10 cellular contexts compared by ENCODE assay signal in genomic region chr18:57447154-57447621, GRCh38. TPM values are rescaled to one million over a fixed set of nuclear protein-coding genes. Genes with fewer than 3 reads are reported as not detected.
DNase-seq lines count a peak whose midpoint lies in the region; ATAC-seq and TF ChIP-seq lines count a peak whose summit lies in the region.
"Had no signal": no experiment of that assay in that cellular context is flagged by ENCODE, and none has a peak within 500 bp of the region (broad histone marks: within the 10 kb centered on the region; RNA-seq: fewer than 3 reads in every experiment).

No MANE protein-coding gene starts in this region.

- H3K4me1 ChIP-seq in esophagus muscularis mucosa, result no peaks in the 10 kb centered on the region
- H3K4me1 ChIP-seq in esophagus squamous epithelium, result no peaks in the 10 kb centered on the region

- CTCF ChIA-PET in activated CD4-positive, alpha-beta memory T cell treated with anti-CD3 and anti-CD28 coated beads for 36 hours (lab: Charles Lee), result no interaction called here
- CTCF ChIA-PET in activated CD4-positive, alpha-beta memory T cell treated with anti-CD3 and anti-CD28 coated beads, Interleukin-2, amount 10 ng/mL, durations not matched to agents 7 days and 5 days (lab: Charles Lee), result no interaction called here
- CTCF ChIA-PET in GM10248 (lab: Yijun Ruan, JAX), result interaction anchor here (1.0 to 2.9 kb wide), 9 partner anchors 9 to 744 kb away, joined by 3 to 13 read pairs (median 5); no protein-coding TSS in a partner anchor

- H3K4me3 ChIP-seq in esophagus muscularis mucosa (no peak overlapping the region), esophagus squamous epithelium (no peak overlapping the region)

- POLR2A ChIA-PET in activated CD4-positive, alpha-beta memory T cell treated with anti-CD3 and anti-CD28 coated beads for 36 hours (lab: Charles Lee), result no interaction called here
- POLR2A ChIA-PET in activated CD4-positive, alpha-beta memory T cell treated with anti-CD3 and anti-CD28 coated beads, Interleukin-2, amount 10 ng/mL, durations not matched to agents 7 days and 5 days (lab: Charles Lee), result no interaction called here
- POLR2A ChIA-PET in GM10248 (lab: Yijun Ruan, JAX), result no interaction called here

- TF ChIP-seq POLR2A in esophagus muscularis mucosa (IDR thresholded peaks at IDR 0.05; ENCODE audit: low read depth), result no peak
- no peak for TF ChIP-seq POLR2A in esophagus squamous epithelium (IDR thresholded peaks at IDR 0.05)

- WGBS in esophagus muscularis mucosa, result 11% methylated on average over 14 of the region's 14 CpGs
- 18 to 19% methylated on average over 9 to 12 of the region's 14 CpGs for WGBS in esophagus squamous epithelium, 2 donors

- no peak overlapping the region for H3K27ac Mint-ChIP-seq in activated CD4-positive, alpha-beta memory T cell treated with anti-CD3 and anti-CD28 coated beads for 36 hours
- no peak overlapping the region for H3K27ac Mint-ChIP-seq in activated CD4-positive, alpha-beta memory T cell treated with anti-CD3 and anti-CD28 coated beads, Interleukin-2, amount 10 ng/mL, durations not matched to agents 7 days and 5 days
- peak overlapping the region; percentile 67 for H3K27ac Mint-ChIP-seq in progenitor cell of endocrine pancreas

- no peak for ATAC-seq in stimulated activated naive CD8-positive, alpha-beta T cell treated with anti-CD3 and anti-CD28 coated beads, Interleukin-15, Interleukin-2, amounts not matched to agents 100 U/mL and 50 U/mL, for 24 hours

- no peaks in the 10 kb centered on the region for H3K36me3 Mint-ChIP-seq in activated CD4-positive, alpha-beta memory T cell treated with anti-CD3 and anti-CD28 coated beads for 36 hours
- H3K36me3 Mint-ChIP-seq in activated CD4-positive, alpha-beta memory T cell treated with anti-CD3 and anti-CD28 coated beads, Interleukin-2, amount 10 ng/mL, durations not matched to agents 7 days and 5 days (ENCODE audit: low read depth), result no peaks in the 10 kb centered on the region
- H3K36me3 Mint-ChIP-seq in progenitor cell of endocrine pancreas (ENCODE audit: insufficient read depth), result peaks cover 19% of the 10 kb centered on the region

- H3K4me1 Mint-ChIP-seq in activated CD4-positive, alpha-beta memory T cell treated with anti-CD3 and anti-CD28 coated beads for 36 hours (ENCODE audit: low read depth), result no peaks in the 10 kb centered on the region
- no peaks in the 10 kb centered on the region for H3K4me1 Mint-ChIP-seq in activated CD4-positive, alpha-beta memory T cell treated with anti-CD3 and anti-CD28 coated beads, Interleukin-2, amount 10 ng/mL, durations not matched to agents 7 days and 5 days
- H3K4me1 Mint-ChIP-seq in progenitor cell of endocrine pancreas (ENCODE audit: low read depth), result peaks cover 70% of the 10 kb centered on the region

- peaks cover 0 to 94% (median 17%) of the 10 kb centered on the region in 4 donors for H3K27me3 ChIP-seq in esophagus muscularis mucosa
- H3K27me3 ChIP-seq in esophagus squamous epithelium, result peaks cover 0 to 92% (median 5%) of the 10 kb centered on the region in 4 donors

- no peaks in the 10 kb centered on the region for H3K9me3 Mint-ChIP-seq in activated CD4-positive, alpha-beta memory T cell treated with anti-CD3 and anti-CD28 coated beads for 36 hours
- H3K9me3 Mint-ChIP-seq in activated CD4-positive, alpha-beta memory T cell treated with anti-CD3 and anti-CD28 coated beads, Interleukin-2, amount 10 ng/mL, durations not matched to agents 7 days and 5 days, result no peaks in the 10 kb centered on the region
- no peaks in the 10 kb centered on the region for H3K9me3 Mint-ChIP-seq in progenitor cell of endocrine pancreas (ENCODE audit: low read depth)

- no peaks in the 10 kb centered on the region for H3K36me3 ChIP-seq in esophagus muscularis mucosa
- H3K36me3 ChIP-seq in esophagus squamous epithelium, result no peaks in the 10 kb centered on the region

- intact Hi-C loops in activated CD4-positive, alpha-beta memory T cell treated with anti-CD3 and anti-CD28 coated beads for 36 hours (cut with micrococcal nuclease), result loop anchor here (10.0 kb wide), 1 partner anchor 662 kb away; no protein-coding TSS in a partner anchor
- intact Hi-C loops in esophagus muscularis mucosa (cut with DNase I), result no loop called here
- intact Hi-C loops in esophagus squamous epithelium (cut with DNase I), result no loop called here

- peaks cover 55% of the 10 kb centered on the region for H3K27me3 Mint-ChIP-seq in activated CD4-positive, alpha-beta memory T cell treated with anti-CD3 and anti-CD28 coated beads for 36 hours
- peaks cover 33% of the 10 kb centered on the region for H3K27me3 Mint-ChIP-seq in activated CD4-positive, alpha-beta memory T cell treated with anti-CD3 and anti-CD28 coated beads, Interleukin-2, amount 10 ng/mL, durations not matched to agents 7 days and 5 days
- no peaks in the 10 kb centered on the region for H3K27me3 Mint-ChIP-seq in progenitor cell of endocrine pancreas

- peak; percentile 25 for DNase-seq in activated CD4-positive, alpha-beta memory T cell treated with anti-CD3 and anti-CD28 coated beads for 36 hours
- no peak for DNase-seq in activated CD4-positive, alpha-beta memory T cell treated with anti-CD3 and anti-CD28 coated beads, Interleukin-2, amount 10 ng/mL, durations not matched to agents 7 days and 5 days
- DNase-seq in NCI-H69 (lab: John Stamatoyannopoulos, UW) (peak; percentile 84), esophagus muscularis mucosa (ENCODE audit: extremely low spot score) (peak; percentile 53), progenitor cell of endocrine pancreas (ENCODE audit: low spot score, unreplicated experiment) (peak; percentile 84), esophagus squamous epithelium (lab: John Stamatoyannopoulos, UW) (no peak), GM10248 (ENCODE audit: extremely low spot score) (no peak)
- no peak for DNase-seq in stimulated activated naive CD8-positive, alpha-beta T cell treated with anti-CD3 and anti-CD28 coated beads, Interleukin-15, Interleukin-2, amounts not matched to agents 100 U/mL and 50 U/mL, for 24 hours
- DNase-seq: NCI-H2029 treated with DMSO at 0.1 percent for 48 hours had no signal

- TF ChIP-seq CTCF in esophagus muscularis mucosa (IDR thresholded peaks at IDR 0.05), result no peak
- peak; percentile 33 for TF ChIP-seq CTCF in progenitor cell of endocrine pancreas (IDR thresholded peaks at IDR 0.05; ENCODE audit: unreplicated experiment)
- TF ChIP-seq CTCF in esophagus squamous epithelium (IDR thresholded peaks at IDR 0.05), result no peak
- no peak for TF ChIP-seq CTCF in GM10248 (IDR thresholded peaks at IDR 0.05; ENCODE audit: control extremely low read depth, extremely low read depth, low read depth, missing control alignments)

- H3K27ac ChIP-seq in esophagus muscularis mucosa (replicated peaks in 1 of 4), result no peak overlapping the region
- no peak overlapping the region for H3K27ac ChIP-seq in esophagus squamous epithelium

- H3K4me3 Mint-ChIP-seq in activated CD4-positive, alpha-beta memory T cell treated with anti-CD3 and anti-CD28 coated beads for 36 hours, result no peak overlapping the region
- H3K4me3 Mint-ChIP-seq in activated CD4-positive, alpha-beta memory T cell treated with anti-CD3 and anti-CD28 coated beads, Interleukin-2, amount 10 ng/mL, durations not matched to agents 7 days and 5 days, result no peak overlapping the region
- peak overlapping the region; percentile 14 for H3K4me3 Mint-ChIP-seq in progenitor cell of endocrine pancreas (ENCODE audit: low read depth)

- H3K9me3 ChIP-seq in esophagus muscularis mucosa, result no peaks in the 10 kb centered on the region
- H3K9me3 ChIP-seq in esophagus squamous epithelium, result no peaks in the 10 kb centered on the region

- no peak for TF ChIP-seq EP300 in esophagus muscularis mucosa (IDR thresholded peaks at IDR 0.05)

RNA-seq across cellular contexts. Expression of gene ONECUT2, which starts 12.0 kb away (rescaled TPM):
- under 1 TPM in 1 of 2 experiments, not detected in 1; 0.02 TPM for total RNA-seq in activated CD4-positive, alpha-beta memory T cell treated with anti-CD3 and anti-CD28 coated beads for 36 hours
- not detected for total RNA-seq in activated CD4-positive, alpha-beta memory T cell treated with anti-CD3 and anti-CD28 coated beads, Interleukin-2, amount 10 ng/mL, durations not matched to agents 7 days and 5 days
- under 1 TPM in 3 of 4 donors, not detected in 1; under 0.01 to 0.06 (median under 0.01) TPM for total RNA-seq in esophagus muscularis mucosa
- 92.2 and 110 TPM in 2 replicates for total RNA-seq in progenitor cell of endocrine pancreas
- under 1 TPM in 3 of 4 donors, not detected in 1; under 0.01 to 0.09 (median 0.04) TPM for total RNA-seq in esophagus squamous epithelium
- total RNA-seq: skeletal muscle tissue had no signal

Comparison
In these comparisons a context has a peak if more than half of its experiments do, and no peak if none do; other contexts are left out.
1. DNase-seq: peak in activated CD4-positive, alpha-beta memory T cell treated with anti-CD3 and anti-CD28 coated beads for 36 hours (single experiment), NCI-H69 (single experiment), esophagus muscularis mucosa (single experiment) and progenitor cell of endocrine pancreas (single experiment); none in activated CD4-positive, alpha-beta memory T cell treated with anti-CD3 and anti-CD28 coated beads, Interleukin-2, amount 10 ng/mL, durations not matched to agents 7 days and 5 days (single experiment), stimulated activated naive CD8-positive, alpha-beta T cell treated with anti-CD3 and anti-CD28 coated beads, Interleukin-15, Interleukin-2, amounts not matched to agents 100 U/mL and 50 U/mL, for 24 hours (single experiment), esophagus squamous epithelium (single experiment) and GM10248 (single experiment).
2. RNA of gene ONECUT2, which starts 12.0 kb away (total RNA-seq): 92.2 to 110 TPM in progenitor cell of endocrine pancreas; under 0.01 to 0.09 TPM in esophagus squamous epithelium, 0.02 TPM in activated CD4-positive, alpha-beta memory T cell treated with anti-CD3 and anti-CD28 coated beads for 36 hours, not detected in activated CD4-positive, alpha-beta memory T cell treated with anti-CD3 and anti-CD28 coated beads, Interleukin-2, amount 10 ng/mL, durations not matched to agents 7 days and 5 days and under 0.01 to 0.06 TPM in esophagus muscularis mucosa; every median in the first group is over 10 times any median in the second.